In genomic region chr3:122055215-122055614, GRCh38 we compare ENCODE assay signal across 1 cellular context.
A peak's percentile ranks its signal among the peaks of the same experiment; 100 is the strongest.
TF ChIP-seq lines count a peak whose summit lies in the region.

CD86 (plus strand) TSS chr3:122055362; CDS start chr3:122055490, 128 bp downstream.

TF ChIP-seq in GM12878, 131 proteins besides CTCF, POLR2A, EP300 and RAD21 (continued from another document):
- TF ChIP-seq CUX1 (IDR thresholded peaks at IDR 0.05; ENCODE audit: insufficient replicate concordance, low read depth, low read length) = no peak
- no peak for TF ChIP-seq GATAD2B (conservative IDR thresholded peaks at IDR 0.05; ENCODE audit: low read depth)
- no peak for TF ChIP-seq BCL3 (IDR thresholded peaks at IDR 0.05; ENCODE audit: borderline replicate concordance, insufficient read depth, low read depth, low read length, poor library complexity, severe bottlenecking)
- TF ChIP-seq STAT3 (IDR thresholded peaks at IDR 0.05; ENCODE audit: low read depth, low read length) = peak; percentile 91; the same call in 1 of the 2 replicates
- 0 out of 2 replicates have a peak, but pooled peaks have one; percentile 65 for TF ChIP-seq TBL1XR1 (IDR thresholded peaks at IDR 0.05; ENCODE audit: low read depth, low read length)
- TF ChIP-seq HDGF (IDR thresholded peaks at IDR 0.05) = no peak
- no peak for TF ChIP-seq SUPT20H (IDR thresholded peaks at IDR 0.05; ENCODE audit: borderline replicate concordance, control insufficient read depth, low read depth, low read length)
- peak; percentile 61 to 67; a peak in 3 of 4 replicates for TF ChIP-seq IKZF2 (IDR thresholded peaks at IDR 0.05)
- no peak for TF ChIP-seq HSF1 (IDR thresholded peaks at IDR 0.05; ENCODE audit: low read depth, low read length)
- peak; percentile 83 for TF ChIP-seq EED (IDR thresholded peaks at IDR 0.05; ENCODE audit: low read depth)
- TF ChIP-seq IRF5 (IDR thresholded peaks at IDR 0.05; ENCODE audit: borderline replicate concordance) = no peak
- TF ChIP-seq RUNX3 (IDR thresholded peaks at IDR 0.05; ENCODE audit: low read length) = peak; percentile 93
- peak; percentile 67 for TF ChIP-seq IRF4 (IDR thresholded peaks at IDR 0.05; ENCODE audit: low read depth, low read length)
- peak; percentile 74; the same call in 1 of the 2 replicates for TF ChIP-seq ATF2 (IDR thresholded peaks at IDR 0.05; ENCODE audit: low read length)
- no peak for TF ChIP-seq ZNF622 (IDR thresholded peaks at IDR 0.05)
- TF ChIP-seq ZBTB11 (CRISPR knock-in tag; IDR thresholded peaks at IDR 0.05) = no peak
- TF ChIP-seq BMI1 (IDR thresholded peaks at IDR 0.05; ENCODE audit: borderline replicate concordance) = no peak
- TF ChIP-seq FOXM1 (IDR thresholded peaks at IDR 0.05; ENCODE audit: low read depth, low read length) = 0 out of 2 replicates have a peak, but pooled peaks have one; percentile 50
- TF ChIP-seq MLLT1 (IDR thresholded peaks at IDR 0.05) = no peak
- 0 out of 2 replicates have a peak, but pooled peaks have one; percentile 17 for TF ChIP-seq RELB (IDR thresholded peaks at IDR 0.05; ENCODE audit: low read depth)
- TF ChIP-seq CREM (IDR thresholded peaks at IDR 0.05; ENCODE audit: low read depth) = peak; percentile 72
- no peak; the same call in 1 of the 2 replicates for TF ChIP-seq ZNF687 (IDR thresholded peaks at IDR 0.05)
- TF ChIP-seq SKIL (IDR thresholded peaks at IDR 0.05; ENCODE audit: low read depth, poor library complexity, severe bottlenecking) = peak; percentile 62
- peak; percentile 62; the same call in 1 of the 2 replicates for TF ChIP-seq PAX5 (IDR thresholded peaks at IDR 0.05; ENCODE audit: borderline replicate concordance, low read depth, low read length)
- no peak for TF ChIP-seq NFXL1 (IDR thresholded peaks at IDR 0.05; ENCODE audit: borderline replicate concordance)
- no peak for TF ChIP-seq GABPA (IDR thresholded peaks at IDR 0.05; ENCODE audit: low read depth)
